Comparison of ENCODE assay signal across 5 cellular contexts in the genomic region with DNA sequence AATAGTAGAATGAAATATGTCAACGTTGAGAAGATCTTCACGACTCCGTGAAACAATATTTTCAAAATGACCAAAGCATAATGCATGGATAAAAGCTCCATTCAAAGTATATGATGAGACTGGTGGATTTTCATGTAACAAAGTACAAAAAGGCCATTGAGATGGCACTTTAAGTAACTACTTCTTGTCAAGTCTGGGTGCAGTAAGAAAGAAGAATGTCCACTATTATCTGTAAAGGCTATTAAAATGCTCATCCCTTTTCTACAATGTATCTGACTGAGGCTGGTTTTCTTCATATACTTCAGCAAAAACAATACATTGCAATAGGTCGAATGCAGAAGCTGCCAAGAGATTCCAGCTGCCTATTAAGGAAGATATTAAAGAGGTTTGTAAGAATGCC.
"Had no signal": no experiment of that assay in that cellular context is flagged by ENCODE, and none has a peak within 500 bp of the region (broad histone marks: within the 10 kb centered on the region; RNA-seq: fewer than 3 reads in every experiment).

No MANE protein-coding gene starts in this region.

- DNase-seq: H7, HFFc6, KBM-7 had no signal

- FAIRE-seq: H1, HepG2 had no signal
